ENCODE assay signal across 1 cellular context in the genomic region with DNA sequence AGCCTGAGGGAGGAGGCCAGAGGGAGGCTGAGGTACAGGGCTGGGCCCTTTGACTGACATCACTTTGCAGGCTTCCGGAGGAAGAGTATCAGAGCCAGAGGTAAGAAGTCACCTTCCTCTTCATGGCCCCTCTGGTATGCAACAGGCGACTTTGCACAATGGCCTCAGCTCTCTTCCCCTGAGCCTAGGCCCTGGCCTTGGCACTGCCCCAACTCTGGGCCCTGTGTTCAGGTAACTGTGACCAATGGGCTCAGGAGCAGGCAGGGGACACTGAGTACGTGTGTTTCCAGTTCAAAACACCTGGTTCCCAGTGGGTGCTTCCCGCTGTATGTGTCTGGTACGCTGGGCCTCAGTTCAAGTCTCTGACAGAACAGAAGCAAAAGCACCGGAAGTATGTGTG.
TF ChIP-seq lines count a peak whose summit lies in the region.

No MANE protein-coding gene starts in this region.

TF ChIP-seq in HepG2, 621 proteins besides CTCF, POLR2A, EP300 and RAD21 (continued from another document):
- no peak for TF ChIP-seq LRRFIP1 (CRISPR knock-in tag; conservative IDR thresholded peaks at IDR 0.05)
- TF ChIP-seq ZSCAN30 (CRISPR knock-in tag; IDR thresholded peaks at IDR 0.05): no peak
- TF ChIP-seq DNMT3B (CRISPR knock-in tag; conservative IDR thresholded peaks at IDR 0.05): no peak
- TF ChIP-seq, protein P1, sequence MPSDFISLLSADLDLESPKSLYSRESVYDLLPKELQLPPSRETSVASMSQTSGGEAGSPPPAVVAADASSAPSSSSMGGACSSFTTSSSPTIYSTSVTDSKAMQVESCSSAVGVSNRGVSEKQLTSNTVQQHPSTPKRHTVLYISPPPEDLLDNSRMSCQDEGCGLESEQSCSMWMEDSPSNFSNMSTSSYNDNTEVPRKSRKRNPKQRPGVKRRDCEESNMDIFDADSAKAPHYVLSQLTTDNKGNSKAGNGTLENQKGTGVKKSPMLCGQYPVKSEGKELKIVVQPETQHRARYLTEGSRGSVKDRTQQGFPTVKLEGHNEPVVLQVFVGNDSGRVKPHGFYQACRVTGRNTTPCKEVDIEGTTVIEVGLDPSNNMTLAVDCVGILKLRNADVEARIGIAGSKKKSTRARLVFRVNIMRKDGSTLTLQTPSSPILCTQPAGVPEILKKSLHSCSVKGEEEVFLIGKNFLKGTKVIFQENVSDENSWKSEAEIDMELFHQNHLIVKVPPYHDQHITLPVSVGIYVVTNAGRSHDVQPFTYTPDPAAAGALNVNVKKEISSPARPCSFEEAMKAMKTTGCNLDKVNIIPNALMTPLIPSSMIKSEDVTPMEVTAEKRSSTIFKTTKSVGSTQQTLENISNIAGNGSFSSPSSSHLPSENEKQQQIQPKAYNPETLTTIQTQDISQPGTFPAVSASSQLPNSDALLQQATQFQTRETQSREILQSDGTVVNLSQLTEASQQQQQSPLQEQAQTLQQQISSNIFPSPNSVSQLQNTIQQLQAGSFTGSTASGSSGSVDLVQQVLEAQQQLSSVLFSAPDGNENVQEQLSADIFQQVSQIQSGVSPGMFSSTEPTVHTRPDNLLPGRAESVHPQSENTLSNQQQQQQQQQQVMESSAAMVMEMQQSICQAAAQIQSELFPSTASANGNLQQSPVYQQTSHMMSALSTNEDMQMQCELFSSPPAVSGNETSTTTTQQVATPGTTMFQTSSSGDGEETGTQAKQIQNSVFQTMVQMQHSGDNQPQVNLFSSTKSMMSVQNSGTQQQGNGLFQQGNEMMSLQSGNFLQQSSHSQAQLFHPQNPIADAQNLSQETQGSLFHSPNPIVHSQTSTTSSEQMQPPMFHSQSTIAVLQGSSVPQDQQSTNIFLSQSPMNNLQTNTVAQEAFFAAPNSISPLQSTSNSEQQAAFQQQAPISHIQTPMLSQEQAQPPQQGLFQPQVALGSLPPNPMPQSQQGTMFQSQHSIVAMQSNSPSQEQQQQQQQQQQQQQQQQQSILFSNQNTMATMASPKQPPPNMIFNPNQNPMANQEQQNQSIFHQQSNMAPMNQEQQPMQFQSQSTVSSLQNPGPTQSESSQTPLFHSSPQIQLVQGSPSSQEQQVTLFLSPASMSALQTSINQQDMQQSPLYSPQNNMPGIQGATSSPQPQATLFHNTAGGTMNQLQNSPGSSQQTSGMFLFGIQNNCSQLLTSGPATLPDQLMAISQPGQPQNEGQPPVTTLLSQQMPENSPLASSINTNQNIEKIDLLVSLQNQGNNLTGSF (CRISPR knock-in tag; IDR thresholded peaks at IDR 0.05): no peak
- TF ChIP-seq ZNF484 (CRISPR knock-in tag; IDR thresholded peaks at IDR 0.05; ENCODE audit: borderline replicate concordance, low read depth): no peak
